Comparison of ENCODE assay signal across 16 cellular contexts in genomic region chr4:87097075-87097474, GRCh38.
DNase-seq lines count a peak whose midpoint lies in the region; ATAC-seq lines count a peak whose summit lies in the region.
"Had no signal": no experiment of that assay in that cellular context is flagged by ENCODE, and none has a peak within 500 bp of the region (broad histone marks: within the 10 kb centered on the region; RNA-seq: fewer than 3 reads in every experiment).

No MANE protein-coding gene starts in this region.

- no peaks in the 10 kb centered on the region for H3K9me3 Mint-ChIP-seq in activated naive CD4-positive, alpha-beta T cell treated with anti-CD3 and anti-CD28 coated beads, Interleukin-2, amount 50 U/mL, for 24 hours
- H3K9me3 Mint-ChIP-seq: CD8-positive, alpha-beta T cell; immature natural killer cell; neural crest cell had no signal

- no peaks in the 10 kb centered on the region for H3K27me3 Mint-ChIP-seq in activated naive CD4-positive, alpha-beta T cell treated with anti-CD3 and anti-CD28 coated beads, Interleukin-2, amount 50 U/mL, for 24 hours
- H3K27me3 Mint-ChIP-seq in T-helper 17 cell = no peaks in the 10 kb centered on the region

- no peaks in the 10 kb centered on the region for H3K9me3 ChIP-seq in T-helper 17 cell (ENCODE audit: control insufficient read depth, low read length, poor library complexity, severe bottlenecking)
- H3K9me3 ChIP-seq: stomach had no signal

- DNase-seq in activated naive CD4-positive, alpha-beta T cell treated with anti-CD3 and anti-CD28 coated beads, Interleukin-2, amount 50 U/mL, for 16 hours = no peak
- DNase-seq in T-helper 17 cell (no peak), kidney tubule cell (ENCODE audit: low spot score) (peak; percentile 24)
- no peak for DNase-seq in stimulated activated naive CD8-positive, alpha-beta T cell treated with anti-CD3 and anti-CD28 coated beads, Interleukin-15, Interleukin-2, amounts not matched to agents 100 U/mL and 50 U/mL, for 24 hours
- no peak for DNase-seq in activated effector memory CD4-positive, alpha-beta T cell treated with Interleukin-2 at 50 U/mL for 16 hours
- DNase-seq: activated CD8-positive, alpha-beta memory T cell treated with anti-CD3 and anti-CD28 coated beads for 24 hours; activated gamma-delta T cell; CD8-positive, alpha-beta T cell; DND-41; immature natural killer cell; NCI-H1436 treated with DMSO at 0.1 percent for 48 hours; stomach had no signal

- no peak for ATAC-seq in T-helper 17 cell
- peak; percentile 14 for ATAC-seq in stimulated activated naive CD8-positive, alpha-beta T cell treated with anti-CD3 and anti-CD28 coated beads, Interleukin-15, Interleukin-2, amounts not matched to agents 100 U/mL and 50 U/mL, for 24 hours
- no peak for ATAC-seq in GM19452 (IDR thresholded peaks at IDR 0.05; ENCODE audit: unreplicated experiment)
- ATAC-seq in GM21390 (IDR thresholded peaks at IDR 0.05; ENCODE audit: unreplicated experiment) = no peak
- ATAC-seq: CD8-positive, alpha-beta T cell had no signal

- H3K36me3 Mint-ChIP-seq in activated naive CD4-positive, alpha-beta T cell treated with anti-CD3 and anti-CD28 coated beads, Interleukin-2, amount 50 U/mL, for 24 hours = peaks cover 8% of the 10 kb centered on the region
- H3K36me3 Mint-ChIP-seq in T-helper 17 cell (ENCODE audit: low read depth) = peaks cover 11% of the 10 kb centered on the region

- no peak overlapping the region for H3K4me3 Mint-ChIP-seq in activated naive CD4-positive, alpha-beta T cell treated with anti-CD3 and anti-CD28 coated beads, Interleukin-2, amount 50 U/mL, for 24 hours
- no peak overlapping the region for H3K4me3 Mint-ChIP-seq in T-helper 17 cell
- H3K4me3 Mint-ChIP-seq: CD8-positive, alpha-beta T cell; immature natural killer cell; neural crest cell had no signal

- H3K27ac Mint-ChIP-seq in activated naive CD4-positive, alpha-beta T cell treated with anti-CD3 and anti-CD28 coated beads, Interleukin-2, amount 50 U/mL, for 24 hours = peak overlapping the region; percentile 60
- H3K27ac Mint-ChIP-seq in T-helper 17 cell = peak overlapping the region; percentile 99

- H3K4me1 Mint-ChIP-seq in activated naive CD4-positive, alpha-beta T cell treated with anti-CD3 and anti-CD28 coated beads, Interleukin-2, amount 50 U/mL, for 24 hours = peaks cover 68% of the 10 kb centered on the region
- peaks cover 38% of the 10 kb centered on the region for H3K4me1 Mint-ChIP-seq in T-helper 17 cell
